15 cellular contexts compared by ENCODE assay signal in the genomic region with DNA sequence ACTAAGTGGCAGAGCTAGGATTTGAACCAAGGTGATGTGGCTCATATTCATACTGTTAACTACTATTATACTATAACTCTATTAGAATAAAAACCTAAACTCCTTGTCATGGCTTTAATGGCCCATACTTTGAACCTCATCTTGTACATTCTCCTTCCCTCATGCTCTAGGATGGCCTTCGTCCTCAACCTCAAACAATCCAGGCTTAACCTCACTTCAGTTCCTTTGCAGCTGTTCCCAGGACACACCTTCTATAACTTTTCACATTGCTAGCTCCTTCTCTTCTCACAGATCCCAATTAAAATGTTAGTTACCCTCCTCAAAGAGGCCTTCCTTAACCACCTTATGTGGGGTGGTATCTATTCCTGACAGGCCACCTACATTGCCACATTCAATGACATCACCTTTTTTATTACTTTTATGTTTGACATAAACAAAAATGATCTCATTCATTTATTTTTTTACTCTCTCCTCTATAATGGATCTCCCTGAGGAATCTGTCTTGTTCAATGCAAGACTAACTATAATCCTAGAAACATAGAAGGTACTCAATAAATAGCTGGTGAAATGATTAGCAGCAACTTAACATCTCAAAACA. TPM values are rescaled to one million over a fixed set of nuclear protein-coding genes. Genes with fewer than 3 reads are reported as not detected.
DNase-seq lines count a peak whose midpoint lies in the region; TF ChIP-seq lines count a peak whose summit lies in the region.
"Had no signal": no experiment of that assay in that cellular context is flagged by ENCODE, and none has a peak within 500 bp of the region (broad histone marks: within the 10 kb centered on the region; RNA-seq: fewer than 3 reads in every experiment).

No MANE protein-coding gene starts in this region.

- H4K20me1 ChIP-seq in PC-9 (ENCODE audit: insufficient read depth): no peaks in the 10 kb centered on the region; the same call in 1 of the 2 replicates
- H4K20me1 ChIP-seq: BLaER1 had no signal

- no TSS peak for BruUV-seq in PC-9 (replicated peaks; lab: Mats Ljungman, UMichigan)

- no peaks in the 10 kb centered on the region for H3K9me2 ChIP-seq in PC-9 (ENCODE audit: insufficient read depth)

- intact Hi-C loops in dendritic cell treated with granulocyte-macrophage colony-stimulating factor and Interleukin-4, amounts not matched to agents 40 ng/mL and 50 ng/mL, for 4 days (cut with micrococcal nuclease): loop anchor here (5.0 to 10.0 kb wide), 2 partner anchors 472 to 1175 kb away; no protein-coding TSS in a partner anchor
- intact Hi-C loops in PC-9 (cut with micrococcal nuclease; ENCODE audit: unreplicated experiment): loop anchor here (5.0 to 10.0 kb wide), 3 partner anchors 665 to 1175 kb away; no protein-coding TSS in a partner anchor

- H3K9me3 Mint-ChIP-seq in dendritic cell treated with granulocyte-macrophage colony-stimulating factor and Interleukin-4, amounts not matched to agents 40 ng/mL and 50 ng/mL, for 4 days: no peaks in the 10 kb centered on the region
- H3K9me3 Mint-ChIP-seq: CD8-positive, alpha-beta memory T cell had no signal

- H3K27ac Mint-ChIP-seq in dendritic cell treated with granulocyte-macrophage colony-stimulating factor and Interleukin-4, amounts not matched to agents 40 ng/mL and 50 ng/mL, for 4 days: peak overlapping the region; percentile 27

- H3K36me3 ChIP-seq in HEK293 (ENCODE audit: control insufficient read depth in 2 of 2, insufficient read depth in 1 of 2, low read length in 2 of 2) (peaks cover 0 to 25% of the 10 kb centered on the region in 2 experiments; a peak in 1 of 3 replicates), PC-9 (ENCODE audit: low read depth) (peaks cover 24% of the 10 kb centered on the region; the same call in 1 of the 2 replicates)

- POLR2A ChIA-PET in HEK293 (lab: Yijun Ruan, JAX): no interaction called here
- POLR2A ChIA-PET in PC-9 (lab: Charles Lee; ENCODE audit: unreplicated experiment): no interaction called here

- DNase-seq in DMS53 (lab: John Stamatoyannopoulos, UW) (peak; percentile 4), DMS53 treated with DMSO at 0.1 percent for 48 hours (lab: John Stamatoyannopoulos, UW; ENCODE audit: unreplicated experiment) (no peak), myocyte (ENCODE audit: low read depth) (peak; percentile 12), PC-9 (no peak), NCI-H748 (lab: John Stamatoyannopoulos, UW; ENCODE audit: unreplicated experiment) (no peak), SKM-1 (lab: John Stamatoyannopoulos, UW; ENCODE audit: unreplicated experiment) (no peak)
- DNase-seq: Caco-2; CD8-positive, alpha-beta memory T cell; GM23248 had no signal

- H3K4me3 ChIP-seq in HEK293 (ENCODE audit: low read depth, low read length) (no peak overlapping the region), PC-9 (no peak overlapping the region)
- H3K4me3 ChIP-seq: BLaER1, GM12878, GM23248 had no signal

- H3K27me3 ChIP-seq in PC-9 (ENCODE audit: insufficient read depth, low read depth): no peaks in the 10 kb centered on the region
- H3K27me3 ChIP-seq: BLaER1 had no signal

- H3K27ac ChIP-seq in HEK293 (ENCODE audit: extremely low read depth, low read depth, low read length): no peak overlapping the region
- H3K27ac ChIP-seq in PC-9: no peak overlapping the region
- H3K27ac ChIP-seq: 22Rv1, BLaER1, GM23248, HL-60 had no signal

- no peak overlapping the region for H3K4me2 ChIP-seq in PC-9
- H3K4me2 ChIP-seq: BLaER1 had no signal

- no peak for TF ChIP-seq CTCF in HEK293 (tag by site-specific recombination; IDR thresholded peaks at IDR 0.05)
- TF ChIP-seq CTCF in PC-9 (conservative IDR thresholded peaks at IDR 0.05): no peak

- H3K36me3 Mint-ChIP-seq in dendritic cell treated with granulocyte-macrophage colony-stimulating factor and Interleukin-4, amounts not matched to agents 40 ng/mL and 50 ng/mL, for 4 days (ENCODE audit: low read depth): peaks cover 64% of the 10 kb centered on the region

- H3K4me1 Mint-ChIP-seq in dendritic cell treated with granulocyte-macrophage colony-stimulating factor and Interleukin-4, amounts not matched to agents 40 ng/mL and 50 ng/mL, for 4 days (ENCODE audit: low read depth): no peaks in the 10 kb centered on the region

- H3K79me2 ChIP-seq in PC-9 (ENCODE audit: low read depth): no peaks in the 10 kb centered on the region

- H3K4me3 Mint-ChIP-seq in dendritic cell treated with granulocyte-macrophage colony-stimulating factor and Interleukin-4, amounts not matched to agents 40 ng/mL and 50 ng/mL, for 4 days: no peak overlapping the region
- H3K4me3 Mint-ChIP-seq: CD8-positive, alpha-beta memory T cell had no signal

- no peak overlapping the region for H2AFZ ChIP-seq in PC-9
- H2AFZ ChIP-seq: GM23248 had no signal

- no peaks in the 10 kb centered on the region for H3F3A ChIP-seq in PC-9 (ENCODE audit: insufficient read depth, low read depth)

- no peaks in the 10 kb centered on the region for H3K27me3 Mint-ChIP-seq in dendritic cell treated with granulocyte-macrophage colony-stimulating factor and Interleukin-4, amounts not matched to agents 40 ng/mL and 50 ng/mL, for 4 days
- H3K27me3 Mint-ChIP-seq: CD8-positive, alpha-beta memory T cell had no signal

- H3K4me1 ChIP-seq in HEK293 (ENCODE audit: control insufficient read depth, insufficient read depth, low read length) (peaks cover 4% of the 10 kb centered on the region; the same call in 1 of the 2 replicates), PC-9 (replicated peaks; ENCODE audit: insufficient read depth) (no peaks in the 10 kb centered on the region)
- H3K4me1 ChIP-seq: BLaER1, Caco-2 had no signal

- H3K9me3 ChIP-seq in HEK293 (ENCODE audit: control insufficient read depth, insufficient read depth, low read depth, low read length): no peaks in the 10 kb centered on the region
- no peaks in the 10 kb centered on the region for H3K9me3 ChIP-seq in PC-9 (ENCODE audit: insufficient read depth, low read depth)
- H3K9me3 ChIP-seq: BLaER1, Caco-2 had no signal

- CTCF ChIA-PET in HEK293 (lab: Yijun Ruan, JAX) (interaction anchor here (0.6 to 1.2 kb wide), 3 partner anchors 241 to 1338 kb away, joined by 3 read pairs; no protein-coding TSS in a partner anchor), PC-9 (lab: Charles Lee) (no interaction called here)

TF ChIP-seq in HEK293, 187 proteins besides CTCF, POLR2A, EP300 and RAD21 (continues in another document):
- TF ChIP-seq ZNF366 (tag by site-specific recombination; conservative IDR thresholded peaks at IDR 0.05) (peak; percentile 76), SP7 (tag by site-specific recombination; IDR thresholded peaks at IDR 0.05) (peak; percentile 52), ZBTB21 (tag by site-specific recombination; IDR thresholded peaks at IDR 0.05) (peak; percentile 77), ZNF600 (tag by site-specific recombination; IDR thresholded peaks at IDR 0.05) (0 out of 2 replicates have a peak, but pooled peaks have one; percentile 15), ZNF654 (tag by site-specific recombination; IDR thresholded peaks at IDR 0.05; ENCODE audit: low read depth) (0 out of 2 replicates have a peak, but pooled peaks have one; percentile 14), ZNF670 (tag by site-specific recombination; IDR thresholded peaks at IDR 0.05; ENCODE audit: low read depth) (no peak), ZNF629 (tag by site-specific recombination; IDR thresholded peaks at IDR 0.05) (peak; percentile 92), SP3 (tag by site-specific recombination; IDR thresholded peaks at IDR 0.05) (0 out of 2 replicates have a peak, but pooled peaks have one; percentile 23), ZNF175 (tag by site-specific recombination; IDR thresholded peaks at IDR 0.05) (no peak)
- TF ChIP-seq, protein P1, sequence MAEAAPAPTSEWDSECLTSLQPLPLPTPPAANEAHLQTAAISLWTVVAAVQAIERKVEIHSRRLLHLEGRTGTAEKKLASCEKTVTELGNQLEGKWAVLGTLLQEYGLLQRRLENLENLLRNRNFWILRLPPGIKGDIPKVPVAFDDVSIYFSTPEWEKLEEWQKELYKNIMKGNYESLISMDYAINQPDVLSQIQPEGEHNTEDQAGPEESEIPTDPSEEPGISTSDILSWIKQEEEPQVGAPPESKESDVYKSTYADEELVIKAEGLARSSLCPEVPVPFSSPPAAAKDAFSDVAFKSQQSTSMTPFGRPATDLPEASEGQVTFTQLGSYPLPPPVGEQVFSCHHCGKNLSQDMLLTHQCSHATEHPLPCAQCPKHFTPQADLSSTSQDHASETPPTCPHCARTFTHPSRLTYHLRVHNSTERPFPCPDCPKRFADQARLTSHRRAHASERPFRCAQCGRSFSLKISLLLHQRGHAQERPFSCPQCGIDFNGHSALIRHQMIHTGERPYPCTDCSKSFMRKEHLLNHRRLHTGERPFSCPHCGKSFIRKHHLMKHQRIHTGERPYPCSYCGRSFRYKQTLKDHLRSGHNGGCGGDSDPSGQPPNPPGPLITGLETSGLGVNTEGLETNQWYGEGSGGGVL (tag by site-specific recombination; IDR thresholded peaks at IDR 0.05): peak; percentile 68; the same call in 1 of the 2 replicates
- TF ChIP-seq, protein P2, sequence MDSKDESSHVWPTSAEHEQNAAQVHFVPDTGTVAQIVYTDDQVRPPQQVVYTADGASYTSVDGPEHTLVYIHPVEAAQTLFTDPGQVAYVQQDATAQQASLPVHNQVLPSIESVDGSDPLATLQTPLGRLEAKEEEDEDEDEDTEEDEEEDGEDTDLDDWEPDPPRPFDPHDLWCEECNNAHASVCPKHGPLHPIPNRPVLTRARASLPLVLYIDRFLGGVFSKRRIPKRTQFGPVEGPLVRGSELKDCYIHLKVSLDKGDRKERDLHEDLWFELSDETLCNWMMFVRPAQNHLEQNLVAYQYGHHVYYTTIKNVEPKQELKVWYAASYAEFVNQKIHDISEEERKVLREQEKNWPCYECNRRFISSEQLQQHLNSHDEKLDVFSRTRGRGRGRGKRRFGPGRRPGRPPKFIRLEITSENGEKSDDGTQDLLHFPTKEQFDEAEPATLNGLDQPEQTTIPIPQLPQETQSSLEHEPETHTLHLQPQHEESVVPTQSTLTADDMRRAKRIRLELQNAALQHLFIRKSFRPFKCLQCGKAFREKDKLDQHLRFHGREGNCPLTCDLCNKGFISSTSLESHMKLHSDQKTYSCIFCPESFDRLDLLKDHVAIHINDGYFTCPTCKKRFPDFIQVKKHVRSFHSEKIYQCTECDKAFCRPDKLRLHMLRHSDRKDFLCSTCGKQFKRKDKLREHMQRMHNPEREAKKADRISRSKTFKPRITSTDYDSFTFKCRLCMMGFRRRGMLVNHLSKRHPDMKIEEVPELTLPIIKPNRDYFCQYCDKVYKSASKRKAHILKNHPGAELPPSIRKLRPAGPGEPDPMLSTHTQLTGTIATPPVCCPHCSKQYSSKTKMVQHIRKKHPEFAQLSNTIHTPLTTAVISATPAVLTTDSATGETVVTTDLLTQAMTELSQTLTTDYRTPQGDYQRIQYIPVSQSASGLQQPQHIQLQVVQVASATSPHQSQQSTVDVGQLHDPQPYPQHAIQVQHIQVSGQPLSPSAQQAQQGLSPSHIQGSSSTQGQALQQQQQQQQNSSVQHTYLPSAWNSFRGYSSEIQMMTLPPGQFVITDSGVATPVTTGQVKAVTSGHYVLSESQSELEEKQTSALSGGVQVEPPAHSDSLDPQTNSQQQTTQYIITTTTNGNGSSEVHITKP (tag by site-specific recombination; IDR thresholded peaks at IDR 0.05): 0 out of 2 replicates have a peak, but pooled peaks have one; percentile 22

RNA-seq across cellular contexts. Expression of gene CEP120, which starts 53.7 kb away (rescaled TPM):
- total RNA-seq in myocyte: 9.1 and 12.1 TPM in 2 replicates
- 3.3 TPM for polyA plus RNA-seq in myocyte (2012)
- total RNA-seq in PC-9 (2021): 17.1 and 24.5 TPM in 2 replicates

Comparison
In these comparisons a context has a peak if more than half of its experiments do, and no peak if none do; other contexts are left out.
1. DNase-seq: peak in DMS53 (single experiment) and myocyte (single experiment); none in DMS53 treated with DMSO at 0.1 percent for 48 hours (single experiment), PC-9 (0 of 2), NCI-H748 (single experiment) and SKM-1 (single experiment).